1 cellular context compared by ENCODE assay signal in genomic region chr2:137942037-137942784, GRCh38.
A peak's percentile ranks its signal among the peaks of the same experiment; 100 is the strongest.
TF ChIP-seq lines count a peak whose summit lies in the region.

No MANE protein-coding gene starts in this region.

TF ChIP-seq in HepG2, 621 proteins besides CTCF, POLR2A, EP300 and RAD21 (continued from another document and continues in another):
- TF ChIP-seq HINFP (CRISPR knock-in tag; IDR thresholded peaks at IDR 0.05; ENCODE audit: low read depth): no peak
- TF ChIP-seq HNF1B (CRISPR knock-in tag; IDR thresholded peaks at IDR 0.05): peak; percentile 47; the same call in 1 of the 2 replicates
- TF ChIP-seq ZNF280B (CRISPR knock-in tag; IDR thresholded peaks at IDR 0.05; ENCODE audit: borderline replicate concordance): no peak
- TF ChIP-seq MAFG (CRISPR knock-in tag; IDR thresholded peaks at IDR 0.05): no peak
- TF ChIP-seq ZBTB7B (CRISPR knock-in tag; IDR thresholded peaks at IDR 0.05): 0 out of 2 replicates have a peak, but pooled peaks have one; percentile 31
- TF ChIP-seq DZIP1 (CRISPR knock-in tag; IDR thresholded peaks at IDR 0.05): no peak
- TF ChIP-seq SMARCE1 (IDR thresholded peaks at IDR 0.05; ENCODE audit: borderline replicate concordance): no peak
- no peak for TF ChIP-seq LBX2 (CRISPR knock-in tag; IDR thresholded peaks at IDR 0.05; ENCODE audit: borderline replicate concordance)
- TF ChIP-seq RNF2 (conservative IDR thresholded peaks at IDR 0.05; ENCODE audit: low read depth): no peak
- TF ChIP-seq ZNF230 (CRISPR knock-in tag; IDR thresholded peaks at IDR 0.05): 0 out of 2 replicates have a peak, but pooled peaks have one; percentile 11
- no peak for TF ChIP-seq PHB2 (IDR thresholded peaks at IDR 0.05; ENCODE audit: partially characterized antibody)
- no peak for TF ChIP-seq ZNF891 (CRISPR knock-in tag; IDR thresholded peaks at IDR 0.05)
- no peak for TF ChIP-seq POGZ (CRISPR knock-in tag; IDR thresholded peaks at IDR 0.05)
- TF ChIP-seq THAP7 (CRISPR knock-in tag; IDR thresholded peaks at IDR 0.05): no peak
- no peak for TF ChIP-seq HMGXB3 (CRISPR knock-in tag; IDR thresholded peaks at IDR 0.05; ENCODE audit: borderline replicate concordance)
- TF ChIP-seq ZNF839 (CRISPR knock-in tag; IDR thresholded peaks at IDR 0.05; ENCODE audit: borderline replicate concordance): no peak
- peak; percentile 72 for TF ChIP-seq MED1 (CRISPR knock-in tag; IDR thresholded peaks at IDR 0.05)
- TF ChIP-seq RORA (CRISPR knock-in tag; IDR thresholded peaks at IDR 0.05): no peak
- no peak for TF ChIP-seq MLX (CRISPR knock-in tag; IDR thresholded peaks at IDR 0.05)
- no peak for TF ChIP-seq ZNF282 (IDR thresholded peaks at IDR 0.05; ENCODE audit: partially characterized antibody)
- no peak for TF ChIP-seq ZFP62 (CRISPR knock-in tag; IDR thresholded peaks at IDR 0.05)
- TF ChIP-seq HIVEP1 (CRISPR knock-in tag; IDR thresholded peaks at IDR 0.05): no peak
- TF ChIP-seq NFKBIZ (CRISPR knock-in tag; IDR thresholded peaks at IDR 0.05): no peak
- TF ChIP-seq ZNF354B (CRISPR knock-in tag; IDR thresholded peaks at IDR 0.05): no peak
- no peak for TF ChIP-seq RELA (CRISPR knock-in tag; IDR thresholded peaks at IDR 0.05)
- TF ChIP-seq ZFAT (CRISPR knock-in tag; conservative IDR thresholded peaks at IDR 0.05): no peak
- TF ChIP-seq IRF2 (CRISPR knock-in tag; IDR thresholded peaks at IDR 0.05): no peak; the same call in 1 of the 2 replicates
- no peak for TF ChIP-seq ZNF678 (CRISPR knock-in tag; IDR thresholded peaks at IDR 0.05)
- peak; percentile 30; the same call in 1 of the 2 replicates for TF ChIP-seq TAF1 (CRISPR knock-in tag; IDR thresholded peaks at IDR 0.05)
- TF ChIP-seq ZNF598 (CRISPR knock-in tag; IDR thresholded peaks at IDR 0.05; ENCODE audit: borderline replicate concordance): no peak
- peak; percentile 68 for TF ChIP-seq ZBTB25 (CRISPR knock-in tag; IDR thresholded peaks at IDR 0.05)
- TF ChIP-seq ZNF737 (CRISPR knock-in tag; IDR thresholded peaks at IDR 0.05; ENCODE audit: borderline replicate concordance): no peak
- TF ChIP-seq SIN3B (IDR thresholded peaks at IDR 0.05; ENCODE audit: low read length): no peak
- 0 out of 2 replicates have a peak, but pooled peaks have one; percentile 48 for TF ChIP-seq ZNF639 (CRISPR knock-in tag; conservative IDR thresholded peaks at IDR 0.05)
- TF ChIP-seq CHD4 (IDR thresholded peaks at IDR 0.05; ENCODE audit: borderline replicate concordance, low read length): peak; percentile 85; the same call in 1 of the 2 replicates
- no peak for TF ChIP-seq IKZF1 (IDR thresholded peaks at IDR 0.05)
- no peak for TF ChIP-seq ZBTB7A (CRISPR knock-in tag; IDR thresholded peaks at IDR 0.05)
- TF ChIP-seq ZNF672 (CRISPR knock-in tag; IDR thresholded peaks at IDR 0.05): no peak
- no peak for TF ChIP-seq ZBTB20 (CRISPR knock-in tag; IDR thresholded peaks at IDR 0.05; ENCODE audit: borderline replicate concordance, low read depth)
- no peak for TF ChIP-seq ZBTB34 (CRISPR knock-in tag; IDR thresholded peaks at IDR 0.05)
- no peak for TF ChIP-seq RCOR2 (CRISPR knock-in tag; IDR thresholded peaks at IDR 0.05)
- TF ChIP-seq CENPBD1 (CRISPR knock-in tag; IDR thresholded peaks at IDR 0.05; ENCODE audit: borderline replicate concordance, low read depth): no peak
- TF ChIP-seq YEATS2 (CRISPR knock-in tag; IDR thresholded peaks at IDR 0.05; ENCODE audit: borderline replicate concordance): no peak
- TF ChIP-seq ZNF841 (CRISPR knock-in tag; IDR thresholded peaks at IDR 0.05; ENCODE audit: borderline replicate concordance): peak; percentile 29; the same call in 1 of the 2 replicates
- 0 out of 2 replicates have a peak, but pooled peaks have one; percentile 54 for TF ChIP-seq YEATS4 (CRISPR knock-in tag; IDR thresholded peaks at IDR 0.05; ENCODE audit: borderline replicate concordance)
